Comparison of ENCODE assay signal across 10 cellular contexts in genomic region chr1:224373008-224373590, GRCh38.
"Had no signal": no experiment of that assay in that cellular context is flagged by ENCODE, and none has a peak within 500 bp of the region (broad histone marks: within the 10 kb centered on the region; RNA-seq: fewer than 3 reads in every experiment).

No MANE protein-coding gene starts in this region.

- H3K27me3 Mint-ChIP-seq: brain; dendritic cell treated with granulocyte-macrophage colony-stimulating factor and Interleukin-4, amounts not matched to agents 40 ng/mL and 50 ng/mL, for 4 days had no signal

- H3K4me3 Mint-ChIP-seq: brain; dendritic cell treated with granulocyte-macrophage colony-stimulating factor and Interleukin-4, amounts not matched to agents 40 ng/mL and 50 ng/mL, for 4 days; neural crest cell had no signal

- H3K27ac Mint-ChIP-seq: brain; dendritic cell treated with granulocyte-macrophage colony-stimulating factor and Interleukin-4, amounts not matched to agents 40 ng/mL and 50 ng/mL, for 4 days had no signal

- H3K4me1 Mint-ChIP-seq: brain, neural crest cell had no signal

- ATAC-seq: Right ventricle myocardium inferior had no signal

- H3K9me3 Mint-ChIP-seq: brain; dendritic cell treated with granulocyte-macrophage colony-stimulating factor and Interleukin-4, amounts not matched to agents 40 ng/mL and 50 ng/mL, for 4 days; neural crest cell had no signal

- DNase-seq: amygdala, hypothalamus, kidney glomerular epithelial cell, mesendoderm, ovary, tibial artery had no signal
